ENCODE assay signal across 1 cellular context in the genomic region with DNA sequence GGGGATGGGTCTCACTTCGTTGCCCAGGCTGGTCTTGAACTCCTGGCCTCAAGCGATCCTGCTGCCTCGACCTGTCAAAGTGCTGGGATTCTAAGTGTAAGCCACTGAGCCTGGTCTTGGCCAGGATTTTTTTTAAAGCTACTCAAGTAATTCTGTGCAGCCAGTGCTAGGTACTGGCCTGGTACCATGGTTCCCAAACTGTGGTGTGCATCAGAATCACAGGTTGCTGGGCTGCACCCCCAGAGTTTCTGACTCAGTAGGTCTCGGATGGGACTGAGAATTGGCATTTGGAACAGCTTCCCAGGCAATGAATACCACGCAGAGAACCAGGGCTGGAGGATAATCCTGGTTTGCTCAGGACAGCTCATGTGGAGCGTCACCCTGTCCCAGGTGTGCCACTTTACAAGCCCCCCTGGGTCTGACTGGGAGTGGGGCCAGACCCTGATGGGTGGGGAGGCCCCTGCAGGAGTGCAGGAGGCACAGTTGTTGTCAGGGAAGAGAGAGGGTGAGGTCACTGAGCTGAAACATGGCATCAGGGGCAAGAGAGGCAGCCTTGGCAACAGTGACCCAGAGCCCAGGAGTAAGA.
TF ChIP-seq lines count a peak whose summit lies in the region.

No MANE protein-coding gene starts in this region.

TF ChIP-seq in HepG2, 621 proteins besides CTCF, POLR2A, EP300 and RAD21 (continued from another document):
- TF ChIP-seq, protein P1, sequence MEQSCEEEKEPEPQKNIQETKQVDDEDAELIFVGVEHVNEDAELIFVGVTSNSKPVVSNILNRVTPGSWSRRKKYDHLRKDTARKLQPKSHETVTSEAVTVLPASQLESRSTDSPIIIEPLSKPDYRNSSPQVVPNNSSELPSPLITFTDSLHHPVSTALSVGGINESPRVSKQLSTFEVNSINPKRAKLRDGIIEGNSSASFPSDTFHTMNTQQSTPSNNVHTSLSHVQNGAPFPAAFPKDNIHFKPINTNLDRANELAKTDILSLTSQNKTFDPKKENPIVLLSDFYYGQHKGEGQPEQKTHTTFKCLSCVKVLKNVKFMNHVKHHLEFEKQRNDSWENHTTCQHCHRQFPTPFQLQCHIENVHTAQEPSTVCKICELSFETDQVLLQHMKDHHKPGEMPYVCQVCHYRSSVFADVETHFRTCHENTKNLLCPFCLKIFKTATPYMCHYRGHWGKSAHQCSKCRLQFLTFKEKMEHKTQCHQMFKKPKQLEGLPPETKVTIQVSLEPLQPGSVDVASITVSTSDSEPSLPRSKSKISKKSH (CRISPR knock-in tag; IDR thresholded peaks at IDR 0.05; ENCODE audit: borderline replicate concordance): no peak
- TF ChIP-seq, protein P2, sequence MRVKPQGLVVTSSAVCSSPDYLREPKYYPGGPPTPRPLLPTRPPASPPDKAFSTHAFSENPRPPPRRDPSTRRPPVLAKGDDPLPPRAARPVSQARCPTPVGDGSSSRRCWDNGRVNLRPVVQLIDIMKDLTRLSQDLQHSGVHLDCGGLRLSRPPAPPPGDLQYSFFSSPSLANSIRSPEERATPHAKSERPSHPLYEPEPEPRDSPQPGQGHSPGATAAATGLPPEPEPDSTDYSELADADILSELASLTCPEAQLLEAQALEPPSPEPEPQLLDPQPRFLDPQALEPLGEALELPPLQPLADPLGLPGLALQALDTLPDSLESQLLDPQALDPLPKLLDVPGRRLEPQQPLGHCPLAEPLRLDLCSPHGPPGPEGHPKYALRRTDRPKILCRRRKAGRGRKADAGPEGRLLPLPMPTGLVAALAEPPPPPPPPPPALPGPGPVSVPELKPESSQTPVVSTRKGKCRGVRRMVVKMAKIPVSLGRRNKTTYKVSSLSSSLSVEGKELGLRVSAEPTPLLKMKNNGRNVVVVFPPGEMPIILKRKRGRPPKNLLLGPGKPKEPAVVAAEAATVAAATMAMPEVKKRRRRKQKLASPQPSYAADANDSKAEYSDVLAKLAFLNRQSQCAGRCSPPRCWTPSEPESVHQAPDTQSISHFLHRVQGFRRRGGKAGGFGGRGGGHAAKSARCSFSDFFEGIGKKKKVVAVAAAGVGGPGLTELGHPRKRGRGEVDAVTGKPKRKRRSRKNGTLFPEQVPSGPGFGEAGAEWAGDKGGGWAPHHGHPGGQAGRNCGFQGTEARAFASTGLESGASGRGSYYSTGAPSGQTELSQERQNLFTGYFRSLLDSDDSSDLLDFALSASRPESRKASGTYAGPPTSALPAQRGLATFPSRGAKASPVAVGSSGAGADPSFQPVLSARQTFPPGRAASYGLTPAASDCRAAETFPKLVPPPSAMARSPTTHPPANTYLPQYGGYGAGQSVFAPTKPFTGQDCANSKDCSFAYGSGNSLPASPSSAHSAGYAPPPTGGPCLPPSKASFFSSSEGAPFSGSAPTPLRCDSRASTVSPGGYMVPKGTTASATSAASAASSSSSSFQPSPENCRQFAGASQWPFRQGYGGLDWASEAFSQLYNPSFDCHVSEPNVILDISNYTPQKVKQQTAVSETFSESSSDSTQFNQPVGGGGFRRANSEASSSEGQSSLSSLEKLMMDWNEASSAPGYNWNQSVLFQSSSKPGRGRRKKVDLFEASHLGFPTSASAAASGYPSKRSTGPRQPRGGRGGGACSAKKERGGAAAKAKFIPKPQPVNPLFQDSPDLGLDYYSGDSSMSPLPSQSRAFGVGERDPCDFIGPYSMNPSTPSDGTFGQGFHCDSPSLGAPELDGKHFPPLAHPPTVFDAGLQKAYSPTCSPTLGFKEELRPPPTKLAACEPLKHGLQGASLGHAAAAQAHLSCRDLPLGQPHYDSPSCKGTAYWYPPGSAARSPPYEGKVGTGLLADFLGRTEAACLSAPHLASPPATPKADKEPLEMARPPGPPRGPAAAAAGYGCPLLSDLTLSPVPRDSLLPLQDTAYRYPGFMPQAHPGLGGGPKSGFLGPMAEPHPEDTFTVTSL (CRISPR knock-in tag; IDR thresholded peaks at IDR 0.05; ENCODE audit: borderline replicate concordance): peak; percentile 24; the same call in 1 of the 2 replicates
- 0 out of 2 replicates have a peak, but pooled peaks have one; percentile 22 for TF ChIP-seq THAP7 (CRISPR knock-in tag; IDR thresholded peaks at IDR 0.05)
- TF ChIP-seq HNRNPL (IDR thresholded peaks at IDR 0.05; ENCODE audit: low read depth, low read length): 0 out of 2 replicates have a peak, but pooled peaks have one; percentile 27
- TF ChIP-seq ZNF607 (CRISPR knock-in tag; IDR thresholded peaks at IDR 0.05; ENCODE audit: borderline replicate concordance): 0 out of 2 replicates have a peak, but pooled peaks have one; percentile 39
- TF ChIP-seq ZNF530 (CRISPR knock-in tag; IDR thresholded peaks at IDR 0.05; ENCODE audit: low read depth): 0 out of 2 replicates have a peak, but pooled peaks have one; percentile 32
- 0 out of 2 replicates have a peak, but pooled peaks have one; percentile 73 for TF ChIP-seq ZNF572 (CRISPR knock-in tag; IDR thresholded peaks at IDR 0.05)
- TF ChIP-seq, protein P3, sequence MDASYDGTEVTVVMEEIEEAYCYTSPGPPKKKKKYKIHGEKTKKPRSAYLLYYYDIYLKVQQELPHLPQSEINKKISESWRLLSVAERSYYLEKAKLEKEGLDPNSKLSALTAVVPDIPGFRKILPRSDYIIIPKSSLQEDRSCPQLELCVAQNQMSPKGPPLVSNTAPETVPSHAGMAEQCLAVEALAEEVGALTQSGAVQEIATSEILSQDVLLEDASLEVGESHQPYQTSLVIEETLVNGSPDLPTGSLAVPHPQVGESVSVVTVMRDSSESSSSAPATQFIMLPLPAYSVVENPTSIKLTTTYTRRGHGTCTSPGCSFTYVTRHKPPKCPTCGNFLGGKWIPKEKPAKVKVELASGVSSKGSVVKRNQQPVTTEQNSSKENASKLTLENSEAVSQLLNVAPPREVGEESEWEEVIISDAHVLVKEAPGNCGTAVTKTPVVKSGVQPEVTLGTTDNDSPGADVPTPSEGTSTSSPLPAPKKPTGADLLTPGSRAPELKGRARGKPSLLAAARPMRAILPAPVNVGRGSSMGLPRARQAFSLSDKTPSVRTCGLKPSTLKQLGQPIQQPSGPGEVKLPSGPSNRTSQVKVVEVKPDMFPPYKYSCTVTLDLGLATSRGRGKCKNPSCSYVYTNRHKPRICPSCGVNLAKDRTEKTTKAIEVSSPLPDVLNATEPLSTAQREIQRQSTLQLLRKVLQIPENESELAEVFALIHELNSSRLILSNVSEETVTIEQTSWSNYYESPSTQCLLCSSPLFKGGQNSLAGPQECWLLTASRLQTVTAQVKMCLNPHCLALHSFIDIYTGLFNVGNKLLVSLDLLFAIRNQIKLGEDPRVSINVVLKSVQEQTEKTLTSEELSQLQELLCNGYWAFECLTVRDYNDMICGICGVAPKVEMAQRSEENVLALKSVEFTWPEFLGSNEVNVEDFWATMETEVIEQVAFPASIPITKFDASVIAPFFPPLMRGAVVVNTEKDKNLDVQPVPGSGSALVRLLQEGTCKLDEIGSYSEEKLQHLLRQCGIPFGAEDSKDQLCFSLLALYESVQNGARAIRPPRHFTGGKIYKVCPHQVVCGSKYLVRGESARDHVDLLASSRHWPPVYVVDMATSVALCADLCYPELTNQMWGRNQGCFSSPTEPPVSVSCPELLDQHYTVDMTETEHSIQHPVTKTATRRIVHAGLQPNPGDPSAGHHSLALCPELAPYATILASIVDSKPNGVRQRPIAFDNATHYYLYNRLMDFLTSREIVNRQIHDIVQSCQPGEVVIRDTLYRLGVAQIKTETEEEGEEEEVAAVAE (CRISPR knock-in tag; IDR thresholded peaks at IDR 0.05; ENCODE audit: borderline replicate concordance): no peak
- 0 out of 2 replicates have a peak, but pooled peaks have one; percentile 13 for TF ChIP-seq RFXAP (CRISPR knock-in tag; IDR thresholded peaks at IDR 0.05; ENCODE audit: borderline replicate concordance)
- TF ChIP-seq ZNF740 (CRISPR knock-in tag; IDR thresholded peaks at IDR 0.05): 0 out of 2 replicates have a peak, but pooled peaks have one; percentile 16
- TF ChIP-seq, protein P4, sequence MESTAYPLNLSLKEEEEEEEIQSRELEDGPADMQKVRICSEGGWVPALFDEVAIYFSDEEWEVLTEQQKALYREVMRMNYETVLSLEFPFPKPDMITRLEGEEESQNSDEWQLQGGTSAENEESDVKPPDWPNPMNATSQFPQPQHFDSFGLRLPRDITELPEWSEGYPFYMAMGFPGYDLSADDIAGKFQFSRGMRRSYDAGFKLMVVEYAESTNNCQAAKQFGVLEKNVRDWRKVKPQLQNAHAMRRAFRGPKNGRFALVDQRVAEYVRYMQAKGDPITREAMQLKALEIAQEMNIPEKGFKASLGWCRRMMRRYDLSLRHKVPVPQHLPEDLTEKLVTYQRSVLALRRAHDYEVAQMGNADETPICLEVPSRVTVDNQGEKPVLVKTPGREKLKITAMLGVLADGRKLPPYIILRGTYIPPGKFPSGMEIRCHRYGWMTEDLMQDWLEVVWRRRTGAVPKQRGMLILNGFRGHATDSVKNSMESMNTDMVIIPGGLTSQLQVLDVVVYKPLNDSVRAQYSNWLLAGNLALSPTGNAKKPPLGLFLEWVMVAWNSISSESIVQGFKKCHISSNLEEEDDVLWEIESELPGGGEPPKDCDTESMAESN (CRISPR knock-in tag; conservative IDR thresholded peaks at IDR 0.05): 0 out of 2 replicates have a peak, but pooled peaks have one; percentile 4
- TF ChIP-seq, protein P5, sequence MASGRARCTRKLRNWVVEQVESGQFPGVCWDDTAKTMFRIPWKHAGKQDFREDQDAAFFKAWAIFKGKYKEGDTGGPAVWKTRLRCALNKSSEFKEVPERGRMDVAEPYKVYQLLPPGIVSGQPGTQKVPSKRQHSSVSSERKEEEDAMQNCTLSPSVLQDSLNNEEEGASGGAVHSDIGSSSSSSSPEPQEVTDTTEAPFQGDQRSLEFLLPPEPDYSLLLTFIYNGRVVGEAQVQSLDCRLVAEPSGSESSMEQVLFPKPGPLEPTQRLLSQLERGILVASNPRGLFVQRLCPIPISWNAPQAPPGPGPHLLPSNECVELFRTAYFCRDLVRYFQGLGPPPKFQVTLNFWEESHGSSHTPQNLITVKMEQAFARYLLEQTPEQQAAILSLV (CRISPR knock-in tag; IDR thresholded peaks at IDR 0.05; ENCODE audit: borderline replicate concordance): 0 out of 2 replicates have a peak, but pooled peaks have one; percentile 10
- TF ChIP-seq, protein P6, sequence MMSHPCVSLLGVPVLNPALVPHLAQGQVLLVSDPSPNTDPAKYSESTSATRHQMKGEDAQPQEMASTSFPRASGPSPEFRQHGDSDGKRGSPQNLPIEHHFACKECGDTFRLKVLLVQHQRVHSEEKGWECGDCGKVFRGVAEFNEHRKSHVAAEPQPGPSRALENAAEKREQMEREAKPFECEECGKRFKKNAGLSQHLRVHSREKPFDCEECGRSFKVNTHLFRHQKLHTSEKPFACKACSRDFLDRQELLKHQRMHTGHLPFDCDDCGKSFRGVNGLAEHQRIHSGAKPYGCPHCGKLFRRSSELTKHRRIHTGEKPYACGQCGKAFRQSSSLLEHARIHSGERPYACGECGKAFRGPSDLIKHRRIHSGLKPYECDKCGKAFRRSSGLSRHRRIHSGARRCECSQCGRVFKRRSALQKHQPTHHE (CRISPR knock-in tag; IDR thresholded peaks at IDR 0.05; ENCODE audit: borderline replicate concordance): 0 out of 2 replicates have a peak, but pooled peaks have one; percentile 18
- 0 out of 2 replicates have a peak, but pooled peaks have one; percentile 45 for TF ChIP-seq ZMAT3 (CRISPR knock-in tag; conservative IDR thresholded peaks at IDR 0.05)
- TF ChIP-seq ZBTB7B (CRISPR knock-in tag; IDR thresholded peaks at IDR 0.05): peak; percentile 21; the same call in 1 of the 2 replicates
- peak; percentile 12 for TF ChIP-seq U2AF1 (optimal IDR thresholded peaks at IDR 0.05; ENCODE audit: low read depth, low read length)
- TF ChIP-seq RFX5 (IDR thresholded peaks at IDR 0.05; ENCODE audit: low read depth, low read length): peak; percentile 95
- TF ChIP-seq ZNF350 (CRISPR knock-in tag; IDR thresholded peaks at IDR 0.05; ENCODE audit: borderline replicate concordance, low read depth): no peak
- 0 out of 2 replicates have a peak, but pooled peaks have one; percentile 14 for TF ChIP-seq NCOR1 (IDR thresholded peaks at IDR 0.05; ENCODE audit: borderline replicate concordance, low read length)
